In the genomic region with DNA sequence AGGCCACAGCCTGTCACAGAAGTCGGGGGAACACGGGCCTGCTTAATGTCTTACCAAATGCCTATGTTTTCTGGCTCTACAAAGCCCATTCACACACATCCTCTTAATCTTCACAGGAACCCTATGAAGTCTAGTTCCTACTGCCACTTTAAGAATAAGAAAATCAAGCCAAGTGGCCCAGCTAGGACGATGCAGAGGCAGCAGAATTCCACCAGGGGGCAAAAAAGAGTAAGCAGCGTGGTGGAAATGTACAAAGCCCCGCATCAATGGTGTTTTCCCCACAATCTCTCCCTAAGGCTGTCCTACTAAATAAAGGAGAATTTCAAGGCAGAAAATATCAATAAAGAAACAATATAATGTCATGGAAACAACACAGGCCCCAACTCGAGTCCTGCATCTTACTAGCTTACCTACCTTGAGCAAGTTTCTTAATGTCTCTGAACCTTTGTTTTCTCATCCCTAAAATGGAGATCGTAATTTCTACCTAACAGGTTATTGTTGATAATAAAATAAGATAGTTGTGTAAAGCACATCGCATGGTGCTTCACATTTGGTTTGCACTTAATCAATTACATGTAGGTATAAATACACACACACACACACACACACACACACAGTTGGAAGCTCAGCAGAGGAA, we compare ENCODE assay signal across 8 cellular contexts. TPM values are rescaled to one million over a fixed set of nuclear protein-coding genes. Genes with fewer than 3 reads are reported as not detected.
DNase-seq lines count a peak whose midpoint lies in the region; ATAC-seq and TF ChIP-seq lines count a peak whose summit lies in the region.

No MANE protein-coding gene starts in this region.

- H4K20me1 ChIP-seq in hepatocyte (ENCODE audit: insufficient read depth, poor library complexity, severe bottlenecking) (no peaks in the 10 kb centered on the region), smooth muscle cell (ENCODE audit: low read depth) (no peaks in the 10 kb centered on the region)

- H3K27ac Mint-ChIP-seq in activated CD8-positive, alpha-beta memory T cell treated with anti-CD3 and anti-CD28 coated beads, Interleukin-2, amount 10 ng/mL, durations not matched to agents 7 days and 5 days, result no peak overlapping the region

- ATAC-seq in GM19397 (IDR thresholded peaks at IDR 0.05; ENCODE audit: unreplicated experiment) (peak; percentile 48), HG03442 (IDR thresholded peaks at IDR 0.05; ENCODE audit: unreplicated experiment) (peak; percentile 89)
- ATAC-seq in activated CD8-positive, alpha-beta memory T cell treated with anti-CD3 and anti-CD28 coated beads, Interleukin-2, amount 10 ng/mL, durations not matched to agents 7 days and 5 days, result no peak

- no peaks in the 10 kb centered on the region for H3K4me1 Mint-ChIP-seq in activated CD8-positive, alpha-beta memory T cell treated with anti-CD3 and anti-CD28 coated beads, Interleukin-2, amount 10 ng/mL, durations not matched to agents 7 days and 5 days

- H3K9me2 ChIP-seq in hepatocyte (replicated peaks; ENCODE audit: insufficient read depth), result no peaks in the 10 kb centered on the region

- peak; percentile 64 to 86 (median 76) for TF ChIP-seq CTCF in ascending aorta (IDR thresholded peaks at IDR 0.05)
- TF ChIP-seq CTCF in hepatocyte (IDR thresholded peaks at IDR 0.05; ENCODE audit: poor library complexity), result peak; percentile 86
- TF ChIP-seq CTCF in smooth muscle cell (IDR thresholded peaks at IDR 0.05; ENCODE audit: borderline replicate concordance, insufficient read depth, poor library complexity, severe bottlenecking), result peak; percentile 87

- H3K4me2 ChIP-seq in hepatocyte (no peak overlapping the region), smooth muscle cell (no peak overlapping the region)

- H3K4me1 ChIP-seq in ascending aorta (no peaks in the 10 kb centered on the region), hepatocyte (ENCODE audit: insufficient read depth) (peaks cover 5% of the 10 kb centered on the region), smooth muscle cell (ENCODE audit: low read depth) (no peaks in the 10 kb centered on the region)

- intact Hi-C loops in ascending aorta (cut with DNase I), result loop anchor here (5.0 kb wide), 1 partner anchor 1051 kb away; no protein-coding TSS in a partner anchor

- H3F3A ChIP-seq in smooth muscle cell (ENCODE audit: low read depth), result no peaks in the 10 kb centered on the region

- H3K27me3 Mint-ChIP-seq in activated CD8-positive, alpha-beta memory T cell treated with anti-CD3 and anti-CD28 coated beads, Interleukin-2, amount 10 ng/mL, durations not matched to agents 7 days and 5 days, result no peaks in the 10 kb centered on the region

- H3K36me3 ChIP-seq in ascending aorta (peaks cover 12 to 28% of the 10 kb centered on the region in 2 donors), hepatocyte (replicated peaks; ENCODE audit: insufficient read depth, low read depth) (no peaks in the 10 kb centered on the region), smooth muscle cell (ENCODE audit: low read depth) (no peaks in the 10 kb centered on the region)

- 20% methylated on average over 8 of the region's 8 CpGs for WGBS in hepatocyte (ENCODE audit: low lambda C conversion rate, missing lambda C conversion rate)
- 19% methylated on average over 8 of the region's 8 CpGs for WGBS in smooth muscle cell (ENCODE audit: low lambda C conversion rate)

- no peak overlapping the region for H3K9ac ChIP-seq in smooth muscle cell (ENCODE audit: low read depth)

- no peak overlapping the region for H2AFZ ChIP-seq in hepatocyte
- no peak overlapping the region for H2AFZ ChIP-seq in smooth muscle cell (ENCODE audit: low read depth)

- no peaks in the 10 kb centered on the region for H3K27me3 ChIP-seq in ascending aorta
- H3K27me3 ChIP-seq in hepatocyte, result no peaks in the 10 kb centered on the region
- no peaks in the 10 kb centered on the region for H3K27me3 ChIP-seq in smooth muscle cell (ENCODE audit: low read depth)

- H3K27ac ChIP-seq in ascending aorta (no peak overlapping the region), hepatocyte (no peak overlapping the region), smooth muscle cell (ENCODE audit: low read depth) (no peak overlapping the region)

- no peak overlapping the region for H3K4me3 Mint-ChIP-seq in activated CD8-positive, alpha-beta memory T cell treated with anti-CD3 and anti-CD28 coated beads, Interleukin-2, amount 10 ng/mL, durations not matched to agents 7 days and 5 days

- H3K9me3 ChIP-seq in ascending aorta (no peaks in the 10 kb centered on the region), hepatocyte (ENCODE audit: low read depth) (no peaks in the 10 kb centered on the region), smooth muscle cell (replicated peaks; ENCODE audit: low read depth) (no peaks in the 10 kb centered on the region)

- no peak overlapping the region for H3K4me3 ChIP-seq in ascending aorta
- no peak overlapping the region for H3K4me3 ChIP-seq in hepatocyte
- no peak overlapping the region for H3K4me3 ChIP-seq in smooth muscle cell

- DNase-seq in Daoy (ENCODE audit: low read depth), result peak; percentile 62
- DNase-seq in NCI-H510A treated with DMSO at 0.1 percent for 48 hours (lab: John Stamatoyannopoulos, UW), result peak; percentile 74
- DNase-seq in ascending aorta (ENCODE audit: low spot score in 2 of 2), result peak in 1 of 2 donors; percentile 70
- peak; percentile 82 for DNase-seq in hepatocyte (ENCODE audit: low spot score)
- DNase-seq in smooth muscle cell (lab: John Stamatoyannopoulos, UW; ENCODE audit: unreplicated experiment), result no peak
- no peak for DNase-seq in activated CD8-positive, alpha-beta memory T cell treated with anti-CD3 and anti-CD28 coated beads, Interleukin-2, amount 10 ng/mL, durations not matched to agents 7 days and 5 days

- no peaks in the 10 kb centered on the region for H3K79me2 ChIP-seq in hepatocyte
- no peaks in the 10 kb centered on the region for H3K79me2 ChIP-seq in smooth muscle cell (ENCODE audit: low read depth)

- H3K36me3 Mint-ChIP-seq in activated CD8-positive, alpha-beta memory T cell treated with anti-CD3 and anti-CD28 coated beads, Interleukin-2, amount 10 ng/mL, durations not matched to agents 7 days and 5 days, result no peaks in the 10 kb centered on the region

- H3K9me3 Mint-ChIP-seq in activated CD8-positive, alpha-beta memory T cell treated with anti-CD3 and anti-CD28 coated beads, Interleukin-2, amount 10 ng/mL, durations not matched to agents 7 days and 5 days (ENCODE audit: low read depth), result no peaks in the 10 kb centered on the region

- CTCF ChIA-PET in activated CD8-positive, alpha-beta memory T cell treated with anti-CD3 and anti-CD28 coated beads, Interleukin-2, amount 10 ng/mL, durations not matched to agents 7 days and 5 days (lab: Charles Lee), result interaction anchor here (0.6 to 1.4 kb wide), 2 partner anchors 13 to 1367 kb away, joined by 3 read pairs; no protein-coding TSS in a partner anchor

RNA-seq across cellular contexts. Expression of gene SEC16B, which starts 21.4 kb away (rescaled TPM):
- total RNA-seq in Daoy (2014; rRNA removed; shearing (Covaris generic)), result 0.36 and 0.46 TPM in 2 replicates
- total RNA-seq in ascending aorta (8.6 TPM), hepatocyte (8.4 and 8.5 TPM in 2 replicates), smooth muscle cell (2.9 and 3.2 TPM in 2 replicates)
- polyA plus RNA-seq in hepatocyte (6.5 and 9.1 TPM in 2 replicates), smooth muscle cell (4.3 and 5.9 TPM in 2 replicates)
- total RNA-seq in activated CD8-positive, alpha-beta memory T cell treated with anti-CD3 and anti-CD28 coated beads, Interleukin-2, amount 10 ng/mL, durations not matched to agents 7 days and 5 days, result under 1 TPM in 1 of 2 experiments, not detected in 1; 0.42 TPM

Comparison
In these comparisons a context has a peak if more than half of its experiments do, and no peak if none do; other contexts are left out.
1. DNase-seq: peak in Daoy (single experiment), NCI-H510A treated with DMSO at 0.1 percent for 48 hours (single experiment) and hepatocyte (single experiment); none in smooth muscle cell (single experiment) and activated CD8-positive, alpha-beta memory T cell treated with anti-CD3 and anti-CD28 coated beads, Interleukin-2, amount 10 ng/mL, durations not matched to agents 7 days and 5 days (single experiment).
2. Peak in every context shown above with its lines, with median percentiles within 50 percentile points of each other: CTCF ChIP-seq.